ENCODE assay signal across 33 cellular contexts in genomic region chrX:12113321-12113720, GRCh38. TPM values are rescaled to one million over a fixed set of nuclear protein-coding genes. Genes with fewer than 3 reads are reported as not detected.
"Had no signal": no experiment of that assay in that cellular context is flagged by ENCODE, and none has a peak within 500 bp of the region (broad histone marks: within the 10 kb centered on the region; RNA-seq: fewer than 3 reads in every experiment).

No MANE protein-coding gene starts in this region.

- H3K27me3 Mint-ChIP-seq: activated CD4-positive, alpha-beta memory T cell treated with anti-CD3 and anti-CD28 coated beads for 36 hours; activated CD4-positive, alpha-beta T cell treated with anti-CD3 and anti-CD28 coated beads, Interleukin-2, amount 10 ng/mL, durations not matched to agents 24 days and 14 days; activated naive CD4-positive, alpha-beta T cell treated with anti-CD3 and anti-CD28 coated beads, Interleukin-2, amount 10 ng/mL, durations not matched to agents 7 days and 5 days; central memory CD8-positive, alpha-beta T cell; dendritic cell treated with granulocyte-macrophage colony-stimulating factor and Interleukin-4, amounts not matched to agents 40 ng/mL and 50 ng/mL, for 4 days; stimulated activated memory B cell treated with anti-CD40 and anti-IgM and Interleukin-4, amounts not matched to agents 10 μg/mL and 1 μg/mL and 100 μg/mL, for 72 hours; stimulated activated naive CD8-positive, alpha-beta T cell treated with anti-CD3 and anti-CD28 coated beads, Interleukin-15, amount 100 ng/mL, for 72 hours had no signal

- H3K4me3 ChIP-seq: breast epithelium, esophagus squamous epithelium, mucosa of descending colon, right atrium auricular region, smooth muscle cell, transverse colon had no signal

- H3K9me3 ChIP-seq: breast epithelium, esophagus squamous epithelium, mucosa of descending colon, right atrium auricular region, transverse colon had no signal

- H3K4me1 ChIP-seq: breast epithelium, esophagus squamous epithelium, right atrium auricular region, transverse colon had no signal

- H3K9me3 Mint-ChIP-seq: activated CD4-positive, alpha-beta memory T cell treated with anti-CD3 and anti-CD28 coated beads for 36 hours; activated CD4-positive, alpha-beta T cell treated with anti-CD3 and anti-CD28 coated beads, Interleukin-2, amount 10 ng/mL, durations not matched to agents 24 days and 14 days; activated naive CD4-positive, alpha-beta T cell treated with anti-CD3 and anti-CD28 coated beads, Interleukin-2, amount 10 ng/mL, durations not matched to agents 7 days and 5 days; activated T-cell treated with anti-CD3 and anti-CD28 coated beads, Interleukin-2, amount 50 U/mL, for 24 hours; central memory CD8-positive, alpha-beta T cell; dendritic cell treated with granulocyte-macrophage colony-stimulating factor and Interleukin-4, amounts not matched to agents 40 ng/mL and 50 ng/mL, for 4 days; stimulated activated naive CD8-positive, alpha-beta T cell treated with anti-CD3 and anti-CD28 coated beads, Interleukin-15, amount 100 ng/mL, for 72 hours had no signal

- DNase-seq: activated CD4-positive, alpha-beta memory T cell treated with anti-CD3 and anti-CD28 coated beads for 36 hours; activated CD4-positive, alpha-beta T cell treated with anti-CD3 and anti-CD28 coated beads, Interleukin-2, amount 10 ng/mL, durations not matched to agents 24 days and 14 days; activated CD8-positive, alpha-beta memory T cell treated with anti-CD3 and anti-CD28 coated beads, Interleukin-2, amount 50 U/mL, for 48 hours; activated gamma-delta T cell; activated naive CD4-positive, alpha-beta T cell treated with anti-CD3 and anti-CD28 coated beads, Interleukin-2, amount 10 ng/mL, durations not matched to agents 7 days and 5 days; activated T-cell treated with anti-CD3 and anti-CD28 coated beads, Interleukin-2, amount 50 U/mL, for 24 hours; amygdala; effector CD4-positive, alpha-beta T cell; esophagus squamous epithelium; left cardiac atrium; left ventricle myocardium superior; mucosa of descending colon; stimulated activated CD4-positive, alpha-beta T cell treated with anti-CD3 and anti-CD28 coated beads, Interleukin-1b, Interleukin-23, amount 100 ng/mL, for 48 hours; stimulated activated CD4-positive, alpha-beta T cell treated with anti-CD3 and anti-CD28 coated beads, Interleukin-4, amount 100 ng/mL, for 4 hours; stimulated activated CD8-positive, alpha-beta memory T cell treated with anti-CD3 and anti-CD28 coated beads, Interleukin-4, amount 100 ng/mL, for 48 hours; stimulated activated naive CD8-positive, alpha-beta T cell treated with anti-CD3 and anti-CD28 coated beads, Interleukin-15, amount 100 ng/mL, for 72 hours; substantia nigra; transverse colon had no signal

- H3K27me3 ChIP-seq: esophagus squamous epithelium, right atrium auricular region, transverse colon had no signal

- H3K27ac Mint-ChIP-seq: activated CD4-positive, alpha-beta memory T cell treated with anti-CD3 and anti-CD28 coated beads for 36 hours; activated CD4-positive, alpha-beta T cell treated with anti-CD3 and anti-CD28 coated beads, Interleukin-2, amount 10 ng/mL, durations not matched to agents 24 days and 14 days; activated naive CD4-positive, alpha-beta T cell treated with anti-CD3 and anti-CD28 coated beads, Interleukin-2, amount 10 ng/mL, durations not matched to agents 7 days and 5 days; activated T-cell treated with anti-CD3 and anti-CD28 coated beads, Interleukin-2, amount 50 U/mL, for 24 hours; dendritic cell treated with granulocyte-macrophage colony-stimulating factor and Interleukin-4, amounts not matched to agents 40 ng/mL and 50 ng/mL, for 4 days; natural killer cell treated with Interleukin-12 subunit alpha and Interleukin-12 subunit beta and Interleukin-15 and Interleukin-18, amount 100 ng/mL, for 72 hours; stimulated activated memory B cell treated with anti-CD40 and anti-IgM and Interleukin-4, amounts not matched to agents 10 μg/mL and 1 μg/mL and 100 μg/mL, for 72 hours; stimulated activated naive CD8-positive, alpha-beta T cell treated with anti-CD3 and anti-CD28 coated beads, Interleukin-15, amount 100 ng/mL, for 72 hours had no signal

- ATAC-seq: activated CD4-positive, CD25-positive, alpha-beta regulatory T cell treated with anti-CD3 and anti-CD28 coated beads, Interleukin-2, amount 50 U/mL, for 24 hours; left cardiac atrium; left ventricle myocardium superior; mucosa of descending colon; natural killer cell treated with Interleukin-12 subunit alpha and Interleukin-12 subunit beta and Interleukin-15 and Interleukin-18, amount 100 ng/mL, for 72 hours; stimulated activated memory B cell treated with anti-CD40 and anti-IgM and Interleukin-4, amounts not matched to agents 10 μg/mL and 1 μg/mL and 100 μg/mL, for 72 hours; stimulated activated naive CD8-positive, alpha-beta T cell treated with anti-CD3 and anti-CD28 coated beads, Interleukin-15, amount 100 ng/mL, for 72 hours had no signal

- H3K27ac ChIP-seq: breast epithelium, epithelial cell of prostate, esophagus squamous epithelium, right atrium auricular region, transverse colon, VCaP had no signal

- H3K36me3 ChIP-seq: breast epithelium, esophagus squamous epithelium, right atrium auricular region, transverse colon had no signal

- H3K4me2 ChIP-seq: smooth muscle cell had no signal

- FAIRE-seq: frontal cortex, keratinocyte, urothelium cell line had no signal

- H3K36me3 Mint-ChIP-seq: activated CD4-positive, alpha-beta memory T cell treated with anti-CD3 and anti-CD28 coated beads for 36 hours; activated naive CD4-positive, alpha-beta T cell treated with anti-CD3 and anti-CD28 coated beads, Interleukin-2, amount 10 ng/mL, durations not matched to agents 7 days and 5 days; stimulated activated memory B cell treated with anti-CD40 and anti-IgM and Interleukin-4, amounts not matched to agents 10 μg/mL and 1 μg/mL and 100 μg/mL, for 72 hours had no signal

- H3K4me1 Mint-ChIP-seq: activated CD4-positive, alpha-beta T cell treated with anti-CD3 and anti-CD28 coated beads, Interleukin-2, amount 10 ng/mL, durations not matched to agents 24 days and 14 days; activated naive CD4-positive, alpha-beta T cell treated with anti-CD3 and anti-CD28 coated beads, Interleukin-2, amount 10 ng/mL, durations not matched to agents 7 days and 5 days; central memory CD8-positive, alpha-beta T cell; stimulated activated memory B cell treated with anti-CD40 and anti-IgM and Interleukin-4, amounts not matched to agents 10 μg/mL and 1 μg/mL and 100 μg/mL, for 72 hours; stimulated activated naive CD8-positive, alpha-beta T cell treated with anti-CD3 and anti-CD28 coated beads, Interleukin-15, amount 100 ng/mL, for 72 hours had no signal

- H3K4me3 Mint-ChIP-seq: activated CD4-positive, alpha-beta memory T cell treated with anti-CD3 and anti-CD28 coated beads for 36 hours; activated CD4-positive, alpha-beta T cell treated with anti-CD3 and anti-CD28 coated beads, Interleukin-2, amount 10 ng/mL, durations not matched to agents 24 days and 14 days; activated naive CD4-positive, alpha-beta T cell treated with anti-CD3 and anti-CD28 coated beads, Interleukin-2, amount 10 ng/mL, durations not matched to agents 7 days and 5 days; activated T-cell treated with anti-CD3 and anti-CD28 coated beads, Interleukin-2, amount 50 U/mL, for 24 hours; central memory CD8-positive, alpha-beta T cell; dendritic cell treated with granulocyte-macrophage colony-stimulating factor and Interleukin-4, amounts not matched to agents 40 ng/mL and 50 ng/mL, for 4 days; natural killer cell treated with Interleukin-12 subunit alpha and Interleukin-12 subunit beta and Interleukin-15 and Interleukin-18, amount 100 ng/mL, for 72 hours; stimulated activated memory B cell treated with anti-CD40 and anti-IgM and Interleukin-4, amounts not matched to agents 10 μg/mL and 1 μg/mL and 100 μg/mL, for 72 hours; stimulated activated naive CD8-positive, alpha-beta T cell treated with anti-CD3 and anti-CD28 coated beads, Interleukin-15, amount 100 ng/mL, for 72 hours had no signal

RNA-seq across cellular contexts. Expression of gene FRMPD4, which starts 25.0 kb away (rescaled TPM):
- total RNA-seq: activated CD4-positive, alpha-beta memory T cell treated with anti-CD3 and anti-CD28 coated beads for 36 hours; activated CD4-positive, alpha-beta T cell treated with anti-CD3 and anti-CD28 coated beads, Interleukin-2, amount 10 ng/mL, durations not matched to agents 24 days and 14 days; lung microvascular endothelial cell; mesenteric fat pad; natural killer cell treated with Interleukin-12 subunit alpha and Interleukin-12 subunit beta and Interleukin-15 and Interleukin-18, amount 100 ng/mL, for 72 hours had no signal
- polyA plus RNA-seq: smooth muscle cell had no signal
